ENCODE assay signal across 18 cellular contexts in genomic region chr9:128577206-128577605, GRCh38. TPM values are rescaled to one million over a fixed set of nuclear protein-coding genes. Genes with fewer than 3 reads are reported as not detected.
DNase-seq lines count a peak whose midpoint lies in the region; ATAC-seq and TF ChIP-seq lines count a peak whose summit lies in the region.
"Had no signal": no experiment of that assay in that cellular context is flagged by ENCODE, and none has a peak within 500 bp of the region (broad histone marks: within the 10 kb centered on the region; RNA-seq: fewer than 3 reads in every experiment).

No MANE protein-coding gene starts in this region.

- DNase-seq in RWPE1 (ENCODE audit: low spot score) (no peak), left lobe of liver (ENCODE audit: low spot score) (peak; percentile 65), type B pancreatic cell (ENCODE audit: extremely low spot score, unreplicated experiment) (no peak)
- DNase-seq in central memory CD8-positive, alpha-beta T cell (ENCODE audit: low spot score in 2 of 2): no peak
- no peak for DNase-seq in activated naive CD8-positive, alpha-beta T cell treated with anti-CD3 and anti-CD28 coated beads, Interleukin-2, amount 50 U/mL, for 24 hours
- no peak for DNase-seq in stimulated activated CD4-positive, alpha-beta T cell treated with anti-CD3 and anti-CD28 coated beads, Interleukin-12 subunit alpha, Interleukin-12 subunit beta, amount 100 ng/mL, for 4 hours
- DNase-seq: Caco-2; DMS153; GDM1; NCI-H1694 treated with DMSO at 0.1 percent for 48 hours; NK-92 treated with Interleukin-12 subunit alpha and Interleukin-12 subunit beta, amount 100 ng/mL, for 24 hours; Peyer's patch had no signal

- CTCF ChIA-PET in RWPE1 (lab: Yijun Ruan, JAX): no interaction called here

- peaks cover 3% of the 10 kb centered on the region for H3K4me1 Mint-ChIP-seq in central memory CD8-positive, alpha-beta T cell
- no peaks in the 10 kb centered on the region for H3K4me1 Mint-ChIP-seq in type B pancreatic cell (ENCODE audit: unreplicated experiment)
- peaks cover 3% of the 10 kb centered on the region for H3K4me1 Mint-ChIP-seq in activated naive CD8-positive, alpha-beta T cell treated with anti-CD3 and anti-CD28 coated beads, Interleukin-2, amount 50 U/mL, for 24 hours
- H3K4me1 Mint-ChIP-seq: B cell, GM23338 had no signal

- H3K27me3 Mint-ChIP-seq in central memory CD8-positive, alpha-beta T cell: no peaks in the 10 kb centered on the region
- no peaks in the 10 kb centered on the region for H3K27me3 Mint-ChIP-seq in type B pancreatic cell
- H3K27me3 Mint-ChIP-seq in activated naive CD8-positive, alpha-beta T cell treated with anti-CD3 and anti-CD28 coated beads, Interleukin-2, amount 50 U/mL, for 24 hours: no peaks in the 10 kb centered on the region
- H3K27me3 Mint-ChIP-seq: B cell had no signal

- peak overlapping the region; percentile 3; the same call in 1 of the 2 replicates for H3K27ac ChIP-seq in RWPE1
- H3K27ac ChIP-seq: Peyer's patch had no signal

- peak overlapping the region; percentile 65 for H3K27ac Mint-ChIP-seq in central memory CD8-positive, alpha-beta T cell (ENCODE audit: low read depth)
- H3K27ac Mint-ChIP-seq in type B pancreatic cell: peak overlapping the region; percentile 41
- H3K27ac Mint-ChIP-seq in activated naive CD8-positive, alpha-beta T cell treated with anti-CD3 and anti-CD28 coated beads, Interleukin-2, amount 50 U/mL, for 24 hours: no peak overlapping the region
- H3K27ac Mint-ChIP-seq: B cell, GM23338 had no signal

- peaks cover 73% of the 10 kb centered on the region for H3K36me3 Mint-ChIP-seq in central memory CD8-positive, alpha-beta T cell (ENCODE audit: insufficient read depth)
- H3K36me3 Mint-ChIP-seq in type B pancreatic cell: peaks cover 31% of the 10 kb centered on the region
- peaks cover 50% of the 10 kb centered on the region for H3K36me3 Mint-ChIP-seq in activated naive CD8-positive, alpha-beta T cell treated with anti-CD3 and anti-CD28 coated beads, Interleukin-2, amount 50 U/mL, for 24 hours (ENCODE audit: low read depth)

- POLR2A ChIA-PET in RWPE1 (lab: Yijun Ruan, JAX; ENCODE audit: low non-redundant PET): no interaction called here

- ATAC-seq in central memory CD8-positive, alpha-beta T cell (replicated peaks; ENCODE audit: extremely low read depth, poor library complexity, severe bottlenecking): no peak
- ATAC-seq in left lobe of liver: peak; percentile 87
- ATAC-seq in GM18867 (IDR thresholded peaks at IDR 0.05; ENCODE audit: unreplicated experiment): no peak
- ATAC-seq in activated naive CD8-positive, alpha-beta T cell treated with anti-CD3 and anti-CD28 coated beads, Interleukin-2, amount 50 U/mL, for 24 hours: no peak
- ATAC-seq: GM23338, HCT116, K562, Right ventricle myocardium inferior had no signal

- TF ChIP-seq CTCF in RWPE1 (conservative IDR thresholded peaks at IDR 0.05; ENCODE audit: low read depth): no peak
- TF ChIP-seq CTCF in type B pancreatic cell (conservative IDR thresholded peaks at IDR 0.05): no peak

- H3K4me3 Mint-ChIP-seq in central memory CD8-positive, alpha-beta T cell: no peak overlapping the region
- no peak overlapping the region for H3K4me3 Mint-ChIP-seq in type B pancreatic cell
- no peak overlapping the region for H3K4me3 Mint-ChIP-seq in activated naive CD8-positive, alpha-beta T cell treated with anti-CD3 and anti-CD28 coated beads, Interleukin-2, amount 50 U/mL, for 24 hours
- H3K4me3 Mint-ChIP-seq: B cell, GM23338 had no signal

- H3K9me3 Mint-ChIP-seq in central memory CD8-positive, alpha-beta T cell: no peaks in the 10 kb centered on the region
- no peaks in the 10 kb centered on the region for H3K9me3 Mint-ChIP-seq in type B pancreatic cell
- H3K9me3 Mint-ChIP-seq in activated naive CD8-positive, alpha-beta T cell treated with anti-CD3 and anti-CD28 coated beads, Interleukin-2, amount 50 U/mL, for 24 hours: no peaks in the 10 kb centered on the region
- H3K9me3 Mint-ChIP-seq: GM23338 had no signal

RNA-seq across cellular contexts. Expression of gene SPTAN1, which starts 24.8 kb away (rescaled TPM):
- 75.7 TPM for total RNA-seq in left lobe of liver
- total RNA-seq in type B pancreatic cell (ENCODE audit: low replicate concordance): 267 and 270 TPM in 2 replicates
